14 cellular contexts compared by ENCODE assay signal in the genomic region with DNA sequence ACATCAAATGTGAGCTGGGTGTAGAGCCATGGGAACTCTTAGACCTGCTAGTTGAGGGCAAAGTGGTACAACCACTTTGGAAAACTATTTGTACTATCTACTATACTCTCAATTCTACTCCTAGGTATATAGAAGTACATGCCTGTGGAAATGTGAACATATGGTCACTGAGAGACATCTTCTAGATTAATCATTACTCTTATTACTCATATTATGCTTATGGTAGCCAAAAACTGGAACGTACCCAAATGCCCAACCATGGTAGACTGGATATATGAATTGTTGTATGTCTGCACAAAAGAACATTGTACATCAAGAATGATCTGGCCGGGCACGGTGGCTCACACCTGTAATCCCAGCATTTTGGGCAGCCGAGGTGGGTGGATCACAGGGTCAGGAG. TPM values are rescaled to one million over a fixed set of nuclear protein-coding genes. Genes with fewer than 3 reads are reported as not detected.
DNase-seq lines count a peak whose midpoint lies in the region; ATAC-seq and TF ChIP-seq lines count a peak whose summit lies in the region.
"Had no signal": no experiment of that assay in that cellular context is flagged by ENCODE, and none has a peak within 500 bp of the region (broad histone marks: within the 10 kb centered on the region; RNA-seq: fewer than 3 reads in every experiment).

No MANE protein-coding gene starts in this region.

- no peaks in the 10 kb centered on the region for H3K9me3 Mint-ChIP-seq in activated T-cell treated with anti-CD3 and anti-CD28 coated beads, Interleukin-2, amount 50 U/mL, for 72 hours
- no peaks in the 10 kb centered on the region for H3K9me3 Mint-ChIP-seq in stimulated activated effector memory CD8-positive, alpha-beta T cell treated with anti-CD3 and anti-CD28 coated beads, Interleukin-12 subunit alpha, Interleukin-12 subunit beta, amount 100 ng/mL, for 72 hours

- H3K27ac Mint-ChIP-seq in activated T-cell treated with anti-CD3 and anti-CD28 coated beads, Interleukin-2, amount 50 U/mL, for 72 hours, result no peak overlapping the region
- H3K27ac Mint-ChIP-seq in stimulated activated effector memory CD8-positive, alpha-beta T cell treated with anti-CD3 and anti-CD28 coated beads, Interleukin-12 subunit alpha, Interleukin-12 subunit beta, amount 100 ng/mL, for 72 hours, result peak overlapping the region; percentile 85

- H3K4me1 Mint-ChIP-seq in activated T-cell treated with anti-CD3 and anti-CD28 coated beads, Interleukin-2, amount 50 U/mL, for 72 hours (ENCODE audit: low read depth), result peaks cover 31% of the 10 kb centered on the region
- H3K4me1 Mint-ChIP-seq in stimulated activated effector memory CD8-positive, alpha-beta T cell treated with anti-CD3 and anti-CD28 coated beads, Interleukin-12 subunit alpha, Interleukin-12 subunit beta, amount 100 ng/mL, for 72 hours, result peaks cover 41% of the 10 kb centered on the region

- no peak for TF ChIP-seq CTCF in fibroblast of mammary gland (conservative IDR thresholded peaks at IDR 0.05; ENCODE audit: control insufficient read depth, insufficient read depth, low read depth, low read length)

- no peak overlapping the region for H3K4me3 ChIP-seq in fibroblast of mammary gland (ENCODE audit: control insufficient read depth, low read depth, low read length)
- H3K4me3 ChIP-seq: esophagus squamous epithelium, MG63, mucosa of descending colon, upper lobe of left lung had no signal

- peaks cover 4 to 18% of the 10 kb centered on the region in 2 donors for H3K36me3 Mint-ChIP-seq in activated T-cell treated with anti-CD3 and anti-CD28 coated beads, Interleukin-2, amount 50 U/mL, for 72 hours (ENCODE audit: insufficient read depth in 2 of 2)
- peaks cover 79% of the 10 kb centered on the region for H3K36me3 Mint-ChIP-seq in stimulated activated effector memory CD8-positive, alpha-beta T cell treated with anti-CD3 and anti-CD28 coated beads, Interleukin-12 subunit alpha, Interleukin-12 subunit beta, amount 100 ng/mL, for 72 hours

- no peak for ATAC-seq in activated T-cell treated with anti-CD3 and anti-CD28 coated beads, Interleukin-2, amount 50 U/mL, for 72 hours (replicated peaks in 1 of 2)
- ATAC-seq in stimulated activated effector memory CD8-positive, alpha-beta T cell treated with anti-CD3 and anti-CD28 coated beads, Interleukin-12 subunit alpha, Interleukin-12 subunit beta, amount 100 ng/mL, for 72 hours, result no peak
- ATAC-seq in GM18909 (IDR thresholded peaks at IDR 0.05; ENCODE audit: poor library complexity, unreplicated experiment) (no peak), HG02642 (IDR thresholded peaks at IDR 0.05; ENCODE audit: poor library complexity, unreplicated experiment) (no peak)
- ATAC-seq: mucosa of descending colon, sciatic nerve had no signal

- H3K27me3 Mint-ChIP-seq in activated T-cell treated with anti-CD3 and anti-CD28 coated beads, Interleukin-2, amount 50 U/mL, for 72 hours (ENCODE audit: low read depth), result no peaks in the 10 kb centered on the region

- no peak for DNase-seq in activated T-cell treated with anti-CD3 and anti-CD28 coated beads, Interleukin-2, amount 50 U/mL, for 72 hours
- DNase-seq in activated T-cell treated with anti-CD3 and anti-CD28 coated beads for 4 hours (no peak), RKO (ENCODE audit: low spot score) (peak; percentile 44), fibroblast of mammary gland (ENCODE audit: low read depth) (peak; percentile 66), NCI-H82 treated with DMSO at 0.1 percent for 48 hours (lab: John Stamatoyannopoulos, UW; ENCODE audit: unreplicated experiment) (no peak)
- no peak for DNase-seq in stimulated activated effector memory CD8-positive, alpha-beta T cell treated with anti-CD3 and anti-CD28 coated beads, Interleukin-12 subunit alpha, Interleukin-12 subunit beta, amount 100 ng/mL, for 72 hours (ENCODE audit: low spot score in 2 of 2)
- DNase-seq: esophagus squamous epithelium, MG63, mucosa of descending colon, NCI-H2227 treated with DMSO at 0.1 percent for 48 hours, upper lobe of left lung had no signal

- H3K4me3 Mint-ChIP-seq in activated T-cell treated with anti-CD3 and anti-CD28 coated beads, Interleukin-2, amount 50 U/mL, for 72 hours, result peak overlapping the region; percentile 90 to 93
- peak overlapping the region; percentile 84 for H3K4me3 Mint-ChIP-seq in stimulated activated effector memory CD8-positive, alpha-beta T cell treated with anti-CD3 and anti-CD28 coated beads, Interleukin-12 subunit alpha, Interleukin-12 subunit beta, amount 100 ng/mL, for 72 hours

RNA-seq across cellular contexts. Expression of gene WDR45B, which starts 2.7 kb away (rescaled TPM):
- 10 to 100 TPM; 51.1 to 52.3 TPM for total RNA-seq in activated T-cell treated with anti-CD3 and anti-CD28 coated beads, Interleukin-2, amount 50 U/mL, for 72 hours

RNA-seq across cellular contexts. Expression of gene RAB40B, which starts 53.0 kb away (rescaled TPM):
- total RNA-seq in activated T-cell treated with anti-CD3 and anti-CD28 coated beads, Interleukin-2, amount 50 U/mL, for 72 hours, result 1 to 10 TPM; 2.5 to 3.1 TPM

Comparison
In these comparisons a context has a peak if more than half of its experiments do, and no peak if none do; other contexts are left out.
1. DNase-seq: peak in RKO (single experiment) and fibroblast of mammary gland (single experiment); none in activated T-cell treated with anti-CD3 and anti-CD28 coated beads, Interleukin-2, amount 50 U/mL, for 72 hours (0 of 2), activated T-cell treated with anti-CD3 and anti-CD28 coated beads for 4 hours (single experiment), stimulated activated effector memory CD8-positive, alpha-beta T cell treated with anti-CD3 and anti-CD28 coated beads, Interleukin-12 subunit alpha, Interleukin-12 subunit beta, amount 100 ng/mL, for 72 hours (0 of 2) and NCI-H82 treated with DMSO at 0.1 percent for 48 hours (single experiment).